ENCODE assay signal across 8 cellular contexts in the genomic region with DNA sequence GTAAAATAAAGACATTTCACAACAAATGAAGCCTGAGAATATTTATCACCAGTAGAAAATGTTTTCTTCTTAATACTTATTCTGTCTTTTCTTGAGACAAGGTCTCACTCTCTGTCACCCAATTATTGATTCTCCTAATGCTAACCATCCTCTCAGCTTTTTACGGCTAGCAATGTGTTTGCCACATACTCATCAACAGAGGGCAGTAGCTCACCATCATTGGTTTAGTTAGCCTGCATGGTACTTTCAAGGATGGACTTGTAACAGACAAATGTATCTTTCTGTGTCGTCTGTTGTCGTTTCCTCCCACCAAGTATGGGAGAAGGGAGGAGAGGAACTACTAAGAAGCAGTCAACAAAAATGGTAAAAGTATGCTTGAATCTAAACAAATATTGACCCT. TPM values are rescaled to one million over a fixed set of nuclear protein-coding genes. Genes with fewer than 3 reads are reported as not detected.
DNase-seq lines count a peak whose midpoint lies in the region; ATAC-seq, FAIRE-seq and TF ChIP-seq lines count a peak whose summit lies in the region.

No MANE protein-coding gene starts in this region.

- no peaks in the 10 kb centered on the region for H3K27me3 ChIP-seq in AG04450 (ENCODE audit: control insufficient read depth, insufficient read depth, low read length)

- ATAC-seq in stimulated activated effector memory CD8-positive, alpha-beta T cell treated with anti-CD3 and anti-CD28 coated beads, Interleukin-12 subunit alpha, Interleukin-12 subunit beta, amount 100 ng/mL, for 72 hours, result peak; percentile 84

- peak overlapping the region in 1 of 5 experiments; percentile 64 for H3K27ac Mint-ChIP-seq in brain
- H3K27ac Mint-ChIP-seq in stimulated activated effector memory CD8-positive, alpha-beta T cell treated with anti-CD3 and anti-CD28 coated beads, Interleukin-12 subunit alpha, Interleukin-12 subunit beta, amount 100 ng/mL, for 72 hours, result no peak overlapping the region

- DNase-seq in AG04450 (ENCODE audit: low read depth, low spot score), result peak; percentile 49
- DNase-seq in GM10266 (ENCODE audit: extremely low spot score), result peak; percentile 65
- DNase-seq in HCEC 1CT, result peak; percentile 68
- DNase-seq in RCC 7860 (ENCODE audit: low spot score), result peak; percentile 45
- peak; percentile 70 for DNase-seq in iPS-NIHi7 (ENCODE audit: extremely low spot score)
- peak; percentile 15 to 53 for DNase-seq in stimulated activated effector memory CD8-positive, alpha-beta T cell treated with anti-CD3 and anti-CD28 coated beads, Interleukin-12 subunit alpha, Interleukin-12 subunit beta, amount 100 ng/mL, for 72 hours (ENCODE audit: low spot score in 2 of 2)

- CTCF ChIA-PET in AG04450 (lab: Charles Lee), result interaction anchor here (0.5 to 7.4 kb wide), 74 partner anchors 8 to 648 kb away, joined by 3 to 1261 read pairs (median 6); partner anchors contain the start of genes APTX, DNAJA1, NDUFB6 and RIGI

- TF ChIP-seq CTCF in AG04450 (IDR thresholded peaks at IDR 0.05; ENCODE audit: low read depth, low read length) (peak; percentile 96), GM10266 (IDR thresholded peaks at IDR 0.05; ENCODE audit: control insufficient read depth, insufficient read depth, low read depth, missing control alignments) (peak; percentile 93), LNCAP (IDR thresholded peaks at IDR 0.05) (peak; percentile 83), brain (conservative IDR thresholded peaks at IDR 0.05) (peak; percentile 76 to 79)

- no peaks in the 10 kb centered on the region for H3K36me3 Mint-ChIP-seq in brain
- no peaks in the 10 kb centered on the region for H3K36me3 Mint-ChIP-seq in stimulated activated effector memory CD8-positive, alpha-beta T cell treated with anti-CD3 and anti-CD28 coated beads, Interleukin-12 subunit alpha, Interleukin-12 subunit beta, amount 100 ng/mL, for 72 hours

- no peaks in the 10 kb centered on the region for H3K9me3 ChIP-seq in AG04450 (ENCODE audit: control insufficient read depth, insufficient read depth, low read length)

- H3K4me3 Mint-ChIP-seq in brain, result peak overlapping the region; percentile 57 to 71 (median 66)
- peak overlapping the region; percentile 6 for H3K4me3 Mint-ChIP-seq in stimulated activated effector memory CD8-positive, alpha-beta T cell treated with anti-CD3 and anti-CD28 coated beads, Interleukin-12 subunit alpha, Interleukin-12 subunit beta, amount 100 ng/mL, for 72 hours

- no peak overlapping the region for H3K4me3 ChIP-seq in AG04450 (ENCODE audit: low read depth, low read length)

- peaks cover 11% of the 10 kb centered on the region for H3K4me1 Mint-ChIP-seq in brain
- H3K4me1 Mint-ChIP-seq in stimulated activated effector memory CD8-positive, alpha-beta T cell treated with anti-CD3 and anti-CD28 coated beads, Interleukin-12 subunit alpha, Interleukin-12 subunit beta, amount 100 ng/mL, for 72 hours, result peaks cover 9% of the 10 kb centered on the region

- H3K27ac ChIP-seq in AG04450 (ENCODE audit: low read depth, low read length), result no peak overlapping the region

- H3K9me3 Mint-ChIP-seq in brain, result no peaks in the 10 kb centered on the region
- H3K9me3 Mint-ChIP-seq in stimulated activated effector memory CD8-positive, alpha-beta T cell treated with anti-CD3 and anti-CD28 coated beads, Interleukin-12 subunit alpha, Interleukin-12 subunit beta, amount 100 ng/mL, for 72 hours, result no peaks in the 10 kb centered on the region

- POLR2A ChIA-PET in AG04450 (lab: Yijun Ruan, JAX), result interaction anchor here (0.9 to 2.0 kb wide), 3 partner anchors 194 to 203 kb away, joined by 4 to 8 read pairs (median 7); partner anchors contain the start of gene NDUFB6

- peak; percentile 20 for FAIRE-seq in RCC 7860 (lab: Jason Lieb, UNC)

- peaks cover 51% of the 10 kb centered on the region for H3K27me3 Mint-ChIP-seq in brain

RNA-seq across cellular contexts. Expression of gene ACO1, which starts 5.9 kb away (rescaled TPM):
- 291 and 330 TPM in 2 replicates for polyA plus RNA-seq in AG04450 (2011; rRNA removed)
- polyA minus RNA-seq in AG04450 (2011; rRNA and poly(A)+ RNA removed), result 281 and 285 TPM in 2 replicates
- 23.3 TPM for polyA plus RNA-seq in brain (ENCODE audit: insufficient read depth, low read depth, low replicate concordance)

Comparison
In these comparisons a context has a peak if more than half of its experiments do, and no peak if none do; other contexts are left out.
1. RNA of gene ACO1, which starts 5.9 kb away (polyA plus RNA-seq): 291 to 330 TPM in AG04450; 23.3 TPM in brain (single experiment); every median in the first group is over 10 times any median in the second.
2. Peak in every context shown above with its lines, with median percentiles within 50 percentile points of each other: DNase-seq and CTCF ChIP-seq.